Comparison of ENCODE assay signal across 19 cellular contexts in the genomic region with DNA sequence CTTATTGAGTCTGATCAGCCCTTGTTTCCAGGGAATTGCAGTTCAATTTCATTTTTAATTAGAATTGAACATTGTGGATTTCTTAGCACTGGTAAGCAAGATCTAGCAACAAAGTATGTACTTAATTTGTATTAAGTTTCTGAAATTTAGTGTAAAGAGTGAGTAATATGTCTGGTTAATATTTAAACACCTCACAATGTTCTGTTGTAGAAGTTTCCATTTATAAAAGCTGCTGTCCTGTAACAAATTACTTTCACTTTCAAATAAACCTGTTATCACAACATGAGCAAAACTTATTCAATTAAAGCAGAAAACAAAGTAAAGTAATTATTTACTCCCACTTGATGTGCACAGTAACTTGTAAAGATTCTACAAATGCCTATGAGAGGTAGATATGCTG.
DNase-seq lines count a peak whose midpoint lies in the region; ATAC-seq and TF ChIP-seq lines count a peak whose summit lies in the region.
"Had no signal": no experiment of that assay in that cellular context is flagged by ENCODE, and none has a peak within 500 bp of the region (broad histone marks: within the 10 kb centered on the region; RNA-seq: fewer than 3 reads in every experiment).

No MANE protein-coding gene starts in this region.

- H4K20me1 ChIP-seq in hepatocyte (ENCODE audit: insufficient read depth, poor library complexity, severe bottlenecking): no peaks in the 10 kb centered on the region

- H3K4me1 Mint-ChIP-seq in Calu3 (ENCODE audit: low read depth, unreplicated experiment): peaks cover 26% of the 10 kb centered on the region
- H3K4me1 Mint-ChIP-seq: stimulated activated naive B cell treated with anti-CD40 and anti-IgM and Interleukin-4, amounts not matched to agents 10 μg/mL and 1 μg/mL and 100 μg/mL, for 72 hours had no signal

- peak overlapping the region; percentile 25 for H3K4me3 Mint-ChIP-seq in Calu3 (ENCODE audit: low read depth, unreplicated experiment)
- H3K4me3 Mint-ChIP-seq: stimulated activated naive B cell treated with anti-CD40 and anti-IgM and Interleukin-4, amounts not matched to agents 10 μg/mL and 1 μg/mL and 100 μg/mL, for 72 hours had no signal

- H3K9me3 ChIP-seq in hepatocyte (ENCODE audit: low read depth): no peaks in the 10 kb centered on the region
- H3K9me3 ChIP-seq: gastroesophageal sphincter, neutrophil had no signal

- H3K4me3 ChIP-seq in hepatocyte: no peak overlapping the region
- H3K4me3 ChIP-seq: gastroesophageal sphincter had no signal

- H3K27me3 Mint-ChIP-seq in Calu3 (ENCODE audit: unreplicated experiment): no peaks in the 10 kb centered on the region
- H3K27me3 Mint-ChIP-seq: stimulated activated naive B cell treated with anti-CD40 and anti-IgM and Interleukin-4, amounts not matched to agents 10 μg/mL and 1 μg/mL and 100 μg/mL, for 72 hours had no signal

- ATAC-seq in GM21423 (IDR thresholded peaks at IDR 0.05; ENCODE audit: unreplicated experiment) (peak; percentile 85), HG03558 (IDR thresholded peaks at IDR 0.05; ENCODE audit: extremely low read depth, unreplicated experiment) (peak; percentile 48)
- ATAC-seq: gastroesophageal sphincter; left ventricle myocardium superior; stimulated activated naive B cell treated with anti-CD40 and anti-IgM and Interleukin-4, amounts not matched to agents 10 μg/mL and 1 μg/mL and 100 μg/mL, for 72 hours had no signal

- no peaks in the 10 kb centered on the region for H3K36me3 ChIP-seq in hepatocyte (replicated peaks; ENCODE audit: insufficient read depth, low read depth)
- H3K36me3 ChIP-seq: gastroesophageal sphincter, neutrophil had no signal

- CTCF ChIA-PET in Calu3 (lab: Charles Lee): no interaction called here

- intact Hi-C loops in Calu3 (cut with micrococcal nuclease; ENCODE audit: unreplicated experiment): no loop called here

- TF ChIP-seq CTCF in Calu3 (IDR thresholded peaks at IDR 0.05; ENCODE audit: unreplicated experiment) (no peak), hepatocyte (IDR thresholded peaks at IDR 0.05; ENCODE audit: poor library complexity) (no peak)

- H3K9me3 Mint-ChIP-seq in Calu3 (ENCODE audit: low read depth, unreplicated experiment): no peaks in the 10 kb centered on the region
- H3K9me3 Mint-ChIP-seq: stimulated activated naive B cell treated with anti-CD40 and anti-IgM and Interleukin-4, amounts not matched to agents 10 μg/mL and 1 μg/mL and 100 μg/mL, for 72 hours had no signal

- peak overlapping the region; percentile 24 for H3K4me2 ChIP-seq in hepatocyte

- no peaks in the 10 kb centered on the region for H3K9me2 ChIP-seq in hepatocyte (replicated peaks; ENCODE audit: insufficient read depth)

- DNase-seq in Calu3 (no peak), hepatocyte (ENCODE audit: low spot score) (no peak), epidermal melanocyte (ENCODE audit: insufficient read length, low spot score) (no peak), NCI-H1694 (lab: John Stamatoyannopoulos, UW) (no peak), EL (no peak), NCI-H69 (lab: John Stamatoyannopoulos, UW) (no peak)
- DNase-seq: activated T-cell treated with anti-CD3 and anti-CD28 coated beads for 4 hours; AML-193; amygdala; dermis blood vessel endothelial cell; left ventricle myocardium superior; NCI-H446 treated with DMSO at 0.1 percent for 48 hours; Right ventricle myocardium superior; stimulated activated CD4-positive, alpha-beta T cell treated with anti-CD3 and anti-CD28 coated beads, Interleukin-1b, Interleukin-23, amount 100 ng/mL, for 48 hours; stimulated activated naive B cell treated with anti-CD40 and anti-IgM and Interleukin-4, amounts not matched to agents 10 μg/mL and 1 μg/mL and 100 μg/mL, for 72 hours had no signal

- H3K27me3 ChIP-seq in hepatocyte: no peaks in the 10 kb centered on the region
- H3K27me3 ChIP-seq: gastroesophageal sphincter, neutrophil had no signal

- H3K79me2 ChIP-seq in hepatocyte: no peaks in the 10 kb centered on the region

- H2AFZ ChIP-seq in hepatocyte: no peak overlapping the region

- no peaks in the 10 kb centered on the region for H3K36me3 Mint-ChIP-seq in Calu3 (ENCODE audit: insufficient read depth, unreplicated experiment)
- H3K36me3 Mint-ChIP-seq: stimulated activated naive B cell treated with anti-CD40 and anti-IgM and Interleukin-4, amounts not matched to agents 10 μg/mL and 1 μg/mL and 100 μg/mL, for 72 hours had no signal

- H3K4me1 ChIP-seq in hepatocyte (ENCODE audit: insufficient read depth): no peaks in the 10 kb centered on the region
- H3K4me1 ChIP-seq: gastroesophageal sphincter had no signal

- no TSS peak for BruUV-seq in Calu3 (replicated peaks; lab: Mats Ljungman, UMichigan)

- peak overlapping the region; percentile 78 for H3K27ac Mint-ChIP-seq in Calu3 (ENCODE audit: unreplicated experiment)
- H3K27ac Mint-ChIP-seq: stimulated activated naive B cell treated with anti-CD40 and anti-IgM and Interleukin-4, amounts not matched to agents 10 μg/mL and 1 μg/mL and 100 μg/mL, for 72 hours had no signal

- H3K27ac ChIP-seq in hepatocyte: no peak overlapping the region
- H3K27ac ChIP-seq: gastroesophageal sphincter, neutrophil had no signal
